In genomic region chr19:3653865-3654513, GRCh38 we compare ENCODE assay signal across 11 cellular contexts. TPM values are rescaled to one million over a fixed set of nuclear protein-coding genes. Genes with fewer than 3 reads are reported as not detected.
DNase-seq lines count a peak whose midpoint lies in the region; ATAC-seq, FAIRE-seq and TF ChIP-seq lines count a peak whose summit lies in the region.
"Had no signal": no experiment of that assay in that cellular context is flagged by ENCODE, and none has a peak within 500 bp of the region (broad histone marks: within the 10 kb centered on the region; RNA-seq: fewer than 3 reads in every experiment).

No MANE protein-coding gene starts in this region.

- POLR2A ChIA-PET in A673 (lab: Charles Lee; ENCODE audit: low non-redundant PET) (no interaction called here), H1 (lab: Charles Lee; ENCODE audit: partially characterized antibody) (interaction anchor here (0.6 kb wide), 3 partner anchors 18 to 133 kb away, joined by 3 to 4 read pairs (median 4); no protein-coding TSS in a partner anchor)

- H3K4me1 Mint-ChIP-seq in activated naive CD4-positive, alpha-beta T cell treated with anti-CD3 and anti-CD28 coated beads, Interleukin-2, amount 10 ng/mL, durations not matched to agents 7 days and 5 days = no peaks in the 10 kb centered on the region

- no peak overlapping the region for H2BK12ac ChIP-seq in H1 (ENCODE audit: low read depth, low read length)

- H3K18ac ChIP-seq in H1 (ENCODE audit: extremely low read depth, low read length) = no peak overlapping the region

- H3K9ac ChIP-seq in Loucy (ENCODE audit: low read depth, low read length, poor library complexity, severe bottlenecking) (no peak overlapping the region), H1 (replicated peaks in 1 of 4; ENCODE audit: extremely low read depth in 1 of 4, low read depth in 3 of 4, low read length in 3 of 4) (no peak overlapping the region)

- no peak overlapping the region for H2BK20ac ChIP-seq in H1 (ENCODE audit: low read length)

- no peak overlapping the region for H4K91ac ChIP-seq in H1 (replicated peaks; ENCODE audit: insufficient read length, low read length)

- CTCF ChIA-PET in A673 (lab: Charles Lee) = no interaction called here
- CTCF ChIA-PET in H1 (lab: Charles Lee; ENCODE audit: partially characterized antibody) = interaction anchor here (0.6 to 3.9 kb wide), 19 partner anchors 8 to 227 kb away, joined by 3 to 25 read pairs (median 4); partner anchors contain the start of genes MFSD12 and TEKTIP1
- CTCF ChIA-PET in activated naive CD4-positive, alpha-beta T cell treated with anti-CD3 and anti-CD28 coated beads, Interleukin-2, amount 10 ng/mL, durations not matched to agents 7 days and 5 days (lab: Charles Lee) = no interaction called here

- H4K20me1 ChIP-seq in Loucy (ENCODE audit: insufficient read depth, low read length, poor library complexity, severe bottlenecking) (no peaks in the 10 kb centered on the region), H1 (replicated peaks in 1 of 2; ENCODE audit: control insufficient read depth in 1 of 2, insufficient read depth in 2 of 2, low read length in 2 of 2) (peaks cover 3 to 16% of the 10 kb centered on the region in 2 experiments)

- no peak overlapping the region for H3K4ac ChIP-seq in H1 (replicated peaks; ENCODE audit: insufficient read length, low read depth, low read length)

- H3K4me1 ChIP-seq in A673 (ENCODE audit: insufficient read depth, low read length, poor library complexity, severe bottlenecking) (peaks cover 11% of the 10 kb centered on the region), Loucy (ENCODE audit: insufficient read depth, low read length, poor library complexity, severe bottlenecking) (no peaks in the 10 kb centered on the region), H1 (replicated peaks in 1 of 4; ENCODE audit: control insufficient read depth in 3 of 4, insufficient read depth in 4 of 4, low read length in 3 of 4) (no peaks in the 10 kb centered on the region)

- ATAC-seq in HG02970 (IDR thresholded peaks at IDR 0.05; ENCODE audit: low FRiP score, unreplicated experiment) (no peak), GM18498 (IDR thresholded peaks at IDR 0.05; ENCODE audit: unreplicated experiment) (no peak)

- no peak overlapping the region for H2BK15ac ChIP-seq in H1 (ENCODE audit: low read length)

- no peak overlapping the region for H3K4me3 ChIP-seq in A673 (ENCODE audit: low read depth, low read length, poor library complexity, severe bottlenecking)
- no peak overlapping the region for H3K4me3 ChIP-seq in Loucy (ENCODE audit: low read length, poor library complexity, severe bottlenecking)
- H3K4me3 ChIP-seq in H1 (ENCODE audit: extremely low read depth in 1 of 4, insufficient read depth in 2 of 4, low read depth in 3 of 4, low read length in 4 of 4) = no peak overlapping the region

- no peak overlapping the region for H3K23ac ChIP-seq in H1 (ENCODE audit: insufficient read length)

- intact Hi-C loops in A673 (cut with micrococcal nuclease; ENCODE audit: unreplicated experiment) = loop anchor here (10.0 kb wide), 1 partner anchor 161 kb away; no protein-coding TSS in a partner anchor

- no peak overlapping the region for H3K56ac ChIP-seq in H1 (replicated peaks; ENCODE audit: insufficient read length, low read depth, low read length)

- H3K4me2 ChIP-seq in Loucy (ENCODE audit: low read depth, low read length, poor library complexity, severe bottlenecking) (no peak overlapping the region), H1 (ENCODE audit: insufficient read depth in 1 of 2, low read depth in 2 of 2, low read length in 2 of 2) (no peak overlapping the region)

- no peak overlapping the region for H2BK120ac ChIP-seq in H1 (replicated peaks; ENCODE audit: low read depth, low read length)

- H4K8ac ChIP-seq in H1 (ENCODE audit: extremely low read depth, insufficient read depth, low read length) = no peak overlapping the region

- H3K14ac ChIP-seq in H1 (ENCODE audit: insufficient read length) = no peak overlapping the region

- H4K5ac ChIP-seq in H1 (ENCODE audit: insufficient read length, low read depth, low read length) = no peak overlapping the region

- no TSS peak for BruUV-seq in A673 (replicated peaks; lab: Mats Ljungman, UMichigan)

- TF ChIP-seq CTCF in A673 (conservative IDR thresholded peaks at IDR 0.05; ENCODE audit: low read depth, low read length) (peak; percentile 52), Loucy (conservative IDR thresholded peaks at IDR 0.05; ENCODE audit: low read length) (peak; percentile 51), H1 (IDR thresholded peaks at IDR 0.05; ENCODE audit: control extremely low read depth in 1 of 3, insufficient read depth in 1 of 3, low read depth in 1 of 3, low read length in 3 of 3) (peak; percentile 26 to 50 (median 38))

- DNase-seq in A673 (ENCODE audit: low spot score) (no peak), COLO668 (lab: John Stamatoyannopoulos, UW; ENCODE audit: unreplicated experiment) (peak; percentile 15), H1 (ENCODE audit: low read depth in 1 of 2, low spot score in 2 of 2) (peak in 1 of 2 experiments; percentile 57), H4 (ENCODE audit: low spot score) (no peak)
- no peak for DNase-seq in activated naive CD4-positive, alpha-beta T cell treated with anti-CD3 and anti-CD28 coated beads, Interleukin-2, amount 10 ng/mL, durations not matched to agents 7 days and 5 days
- DNase-seq: NCI-H1417 had no signal

- H3F3A ChIP-seq in Loucy (ENCODE audit: low read depth) = no peaks in the 10 kb centered on the region

- TF ChIP-seq POLR2A in H1 (IDR thresholded peaks at IDR 0.05; ENCODE audit: control extremely low read depth in 1 of 2, low read depth in 2 of 2, low read length in 2 of 2) = no peak

- peak; percentile 28 to 41; a peak in 3 of 4 replicates for TF ChIP-seq RAD21 in H1 (IDR thresholded peaks at IDR 0.05 in 1 of 2, conservative IDR thresholded peaks at IDR 0.05 in 1 of 2; ENCODE audit: low read depth in 2 of 2, low read length in 2 of 2)

- H2AFZ ChIP-seq in Loucy (ENCODE audit: low read length) (no peak overlapping the region), H1 (ENCODE audit: low read length) (no peak overlapping the region)

- H3K27ac Mint-ChIP-seq in activated naive CD4-positive, alpha-beta T cell treated with anti-CD3 and anti-CD28 coated beads, Interleukin-2, amount 10 ng/mL, durations not matched to agents 7 days and 5 days = no peak overlapping the region

- peaks cover 5% of the 10 kb centered on the region for H3K36me3 ChIP-seq in A673 (ENCODE audit: insufficient read depth, low read length, poor library complexity, severe bottlenecking)
- peaks cover 4% of the 10 kb centered on the region; the same call in 1 of the 2 replicates for H3K36me3 ChIP-seq in Loucy (ENCODE audit: insufficient read depth, low read length)
- H3K36me3 ChIP-seq in H1 (ENCODE audit: control insufficient read depth in 2 of 4, insufficient read depth in 4 of 4, low read length in 3 of 4) = peaks cover 0 to 25% (median 7%) of the 10 kb centered on the region in 4 experiments; a peak in 5 of 8 replicates

- no peak overlapping the region for H2BK5ac ChIP-seq in H1 (ENCODE audit: low read depth, low read length)

- H3K9me3 ChIP-seq in A673 (ENCODE audit: low read depth, low read length, poor library complexity, severe bottlenecking) (no peaks in the 10 kb centered on the region), Loucy (ENCODE audit: insufficient read depth, low read depth, low read length) (no peaks in the 10 kb centered on the region), H1 (ENCODE audit: insufficient read depth in 2 of 2, low read depth in 1 of 2, low read length in 1 of 2) (no peaks in the 10 kb centered on the region)

- H3K9me3 Mint-ChIP-seq in activated naive CD4-positive, alpha-beta T cell treated with anti-CD3 and anti-CD28 coated beads, Interleukin-2, amount 10 ng/mL, durations not matched to agents 7 days and 5 days = no peaks in the 10 kb centered on the region

- no peak overlapping the region for H3K27ac ChIP-seq in A673 (ENCODE audit: low read depth, low read length, poor library complexity, severe bottlenecking)
- no peak overlapping the region for H3K27ac ChIP-seq in H1 (ENCODE audit: low read depth, low read length)

- no peaks in the 10 kb centered on the region for H3K27me3 Mint-ChIP-seq in activated naive CD4-positive, alpha-beta T cell treated with anti-CD3 and anti-CD28 coated beads, Interleukin-2, amount 10 ng/mL, durations not matched to agents 7 days and 5 days

- no peaks in the 10 kb centered on the region for H3K9me2 ChIP-seq in Loucy (replicated peaks; ENCODE audit: low read depth, low read length)

- peaks cover 6% of the 10 kb centered on the region for H3K36me3 Mint-ChIP-seq in activated naive CD4-positive, alpha-beta T cell treated with anti-CD3 and anti-CD28 coated beads, Interleukin-2, amount 10 ng/mL, durations not matched to agents 7 days and 5 days

- H3K27me3 ChIP-seq in A673 (replicated peaks; ENCODE audit: insufficient read depth, low read depth, low read length, poor library complexity) (no peaks in the 10 kb centered on the region), Loucy (ENCODE audit: insufficient read depth, low read length, poor library complexity, severe bottlenecking) (no peaks in the 10 kb centered on the region), H1 (replicated peaks in 1 of 4; ENCODE audit: control insufficient read depth in 3 of 4, extremely low read depth in 1 of 4, insufficient read depth in 3 of 4, low read length in 3 of 4) (no peaks in the 10 kb centered on the region)

- FAIRE-seq in H1 (lab: Jason Lieb, UNC) = no peak
- FAIRE-seq: astrocyte, endothelial cell of umbilical vein had no signal

- H3K79me2 ChIP-seq in Loucy (ENCODE audit: insufficient read depth, low read length) (no peaks in the 10 kb centered on the region), H1 (ENCODE audit: control insufficient read depth in 1 of 2, insufficient read depth in 2 of 2, low read length in 2 of 2) (no peaks in the 10 kb centered on the region)

- H3K4me3 Mint-ChIP-seq in activated naive CD4-positive, alpha-beta T cell treated with anti-CD3 and anti-CD28 coated beads, Interleukin-2, amount 10 ng/mL, durations not matched to agents 7 days and 5 days = no peak overlapping the region

- H3K79me1 ChIP-seq in H1 (ENCODE audit: low read depth, low read length) = no peaks in the 10 kb centered on the region

- no peaks in the 10 kb centered on the region for H3K23me2 ChIP-seq in H1 (ENCODE audit: low read depth, low read length)

- WGBS in H1 (ENCODE audit: extremely low coverage in 1 of 2, insufficient coverage in 1 of 2, insufficient read length in 1 of 2, insufficient replicate concordance in 2 of 2, low coverage in 1 of 2, low lambda C conversion rate in 2 of 2, missing lambda C conversion rate in 1 of 2), 2 experiments = 93% methylated on average over 20 of the region's 20 CpGs; no CpG with 5 or more reads in 1 of the 2 experiments

- no peak overlapping the region for H2AK5ac ChIP-seq in H1 (ENCODE audit: low read depth, low read length)

- TF ChIP-seq EP300 in H1 (IDR thresholded peaks at IDR 0.05; ENCODE audit: borderline replicate concordance in 1 of 2, low read depth in 2 of 2, low read length in 2 of 2) = no peak

RNA-seq across cellular contexts. Expression of gene CACTIN, which starts 27.4 kb away (rescaled TPM):
- 35.9 and 36.3 TPM in 2 replicates for total RNA-seq in A673 (2021)
- total RNA-seq in H1 (2021; fragmentation: NEBNext Ultra II Directional; extraction: Animal tissue kit (Norgen Biotek cat#: 25700)) = 29.9 and 36.2 TPM in 2 replicates
- 25.8 and 44.1 TPM in 2 replicates for polyA plus RNA-seq in H1 (2011; rRNA removed)
- polyA plus RNA-seq in H1 (2011; cell fraction: cytosol; rRNA removed) = 33.5 TPM
- polyA plus RNA-seq in H1 (2011; cell fraction: nucleus; rRNA removed) = 65.4 TPM
- 15.6 to 34.3 TPM (median 26.9 TPM) in 4 replicates for polyA plus RNA-seq in H1 (2012, experiment 1 of 2)
- polyA plus RNA-seq in H1 (2012, experiment 2 of 2) = 19.2 TPM
- polyA plus RNA-seq in H1 (2013, experiment 1 of 2) = 28.0 TPM
- polyA plus RNA-seq in H1 (2013, experiment 2 of 2) = 26.4 TPM
- polyA minus RNA-seq in H1 (2011; rRNA and poly(A)+ RNA removed) = 7.5 and 9.4 TPM in 2 replicates
- polyA minus RNA-seq in H1 (2011; cell fraction: cytosol; rRNA and poly(A)+ RNA removed) = 17.5 TPM
- 16.0 TPM for polyA minus RNA-seq in H1 (2011; cell fraction: nucleus; rRNA and poly(A)+ RNA removed)
- 12.1 and 13.9 TPM in 2 replicates for total RNA-seq in H4 (2014; rRNA removed; shearing (Covaris generic))

RNA-seq across cellular contexts. Expression of gene PIP5K1C, which starts 46.3 kb away (rescaled TPM):
- 35.5 and 36.8 TPM in 2 replicates for total RNA-seq in A673 (2021)
- total RNA-seq in H1 (2021; fragmentation: NEBNext Ultra II Directional; extraction: Animal tissue kit (Norgen Biotek cat#: 25700)) = 31.3 and 32.9 TPM in 2 replicates
- 10.6 and 20.4 TPM in 2 replicates for polyA plus RNA-seq in H1 (2011; rRNA removed)
- 7.1 TPM for polyA plus RNA-seq in H1 (2011; cell fraction: cytosol; rRNA removed)
- polyA plus RNA-seq in H1 (2011; cell fraction: nucleus; rRNA removed) = 30.2 TPM
- polyA plus RNA-seq in H1 (2012, experiment 1 of 2) = 18.6 to 28.3 TPM (median 25.8 TPM) in 4 replicates
- 19.0 TPM for polyA plus RNA-seq in H1 (2012, experiment 2 of 2)
- polyA plus RNA-seq in H1 (2013, experiment 1 of 2) = 19.7 TPM
- polyA plus RNA-seq in H1 (2013, experiment 2 of 2) = 18.8 TPM
- polyA minus RNA-seq in H1 (2011; rRNA and poly(A)+ RNA removed) = 21.0 and 23.7 TPM in 2 replicates
- polyA minus RNA-seq in H1 (2011; cell fraction: cytosol; rRNA and poly(A)+ RNA removed) = 19.8 TPM
- 19.9 TPM for polyA minus RNA-seq in H1 (2011; cell fraction: nucleus; rRNA and poly(A)+ RNA removed)
- total RNA-seq in H4 (2014; rRNA removed; shearing (Covaris generic)) = 5.3 and 6.8 TPM in 2 replicates

RNA-seq across cellular contexts. Expression of gene TBXA2R, which starts 47.3 kb away (rescaled TPM):
- 0.56 and 0.70 TPM in 2 replicates for total RNA-seq in A673 (2021)
- total RNA-seq in H1 (2021; fragmentation: NEBNext Ultra II Directional; extraction: Animal tissue kit (Norgen Biotek cat#: 25700)) = 0.50 and 0.75 TPM in 2 replicates
- 0.39 and 0.80 TPM in 2 replicates for polyA plus RNA-seq in H1 (2011; rRNA removed)
- 0.31 TPM for polyA plus RNA-seq in H1 (2011; cell fraction: cytosol; rRNA removed)
- polyA plus RNA-seq in H1 (2011; cell fraction: nucleus; rRNA removed) = 0.20 TPM
- 0.22 to 0.59 TPM (median 0.48 TPM) in 4 replicates for polyA plus RNA-seq in H1 (2012, experiment 1 of 2)
- polyA plus RNA-seq in H1 (2012, experiment 2 of 2) = 0.39 TPM
- polyA plus RNA-seq in H1 (2013, experiment 1 of 2) = 0.97 TPM
- 1.2 TPM for polyA plus RNA-seq in H1 (2013, experiment 2 of 2)
- polyA minus RNA-seq in H1 (2011; rRNA and poly(A)+ RNA removed) = 0.10 and 0.22 TPM in 2 replicates
- polyA minus RNA-seq in H1 (2011; cell fraction: cytosol; rRNA and poly(A)+ RNA removed) = not detected
- polyA minus RNA-seq in H1 (2011; cell fraction: nucleus; rRNA and poly(A)+ RNA removed) = 0.40 TPM
- total RNA-seq in H4 (2014; rRNA removed; shearing (Covaris generic)) = 1.6 TPM in 1 of 2 replicates, not detected in the other

RNA-seq across cellular contexts. Expression of gene TJP3, which starts 54.2 kb away (rescaled TPM):
- total RNA-seq in A673 (2021) = 0.63 TPM in 1 of 2 replicates, not detected in the other
- total RNA-seq in H1 (2021; fragmentation: NEBNext Ultra II Directional; extraction: Animal tissue kit (Norgen Biotek cat#: 25700)) = 24.6 and 26.1 TPM in 2 replicates
- 17.1 and 30.2 TPM in 2 replicates for polyA plus RNA-seq in H1 (2011; rRNA removed)
- 22.0 TPM for polyA plus RNA-seq in H1 (2011; cell fraction: cytosol; rRNA removed)
- polyA plus RNA-seq in H1 (2011; cell fraction: nucleus; rRNA removed) = 41.8 TPM
- polyA plus RNA-seq in H1 (2012, experiment 1 of 2) = 29.8 to 44.6 TPM (median 40.4 TPM) in 4 replicates
- 36.2 TPM for polyA plus RNA-seq in H1 (2012, experiment 2 of 2)
- 37.5 TPM for polyA plus RNA-seq in H1 (2013, experiment 1 of 2)
- 30.4 TPM for polyA plus RNA-seq in H1 (2013, experiment 2 of 2)
- polyA minus RNA-seq in H1 (2011; rRNA and poly(A)+ RNA removed) = 9.9 and 14.4 TPM in 2 replicates
- polyA minus RNA-seq in H1 (2011; cell fraction: cytosol; rRNA and poly(A)+ RNA removed) = 18.3 TPM
- polyA minus RNA-seq in H1 (2011; cell fraction: nucleus; rRNA and poly(A)+ RNA removed) = 12.6 TPM
- 1.5 TPM in 1 of 2 replicates, not detected in the other for total RNA-seq in H4 (2014; rRNA removed; shearing (Covaris generic))
- total RNA-seq: endothelial cell of umbilical vein had no signal
